In genomic region chr4:119279541-119279940, GRCh38 we compare ENCODE assay signal across 2 cellular contexts.
TF ChIP-seq lines count a peak whose summit lies in the region.

No MANE protein-coding gene starts in this region.

TF ChIP-seq in GM23338, 12 proteins besides CTCF, POLR2A, EP300 and RAD21:
- TF ChIP-seq POLR2AphosphoS5 (IDR thresholded peaks at IDR 0.05; ENCODE audit: low read depth) = 0 out of 2 replicates have a peak, but pooled peaks have one; percentile 17

TF ChIP-seq in H1, 55 proteins besides CTCF, POLR2A, EP300 and RAD21:
- TF ChIP-seq RBBP5 (IDR thresholded peaks at IDR 0.05; ENCODE audit: borderline replicate concordance, low read depth, low read length) = 0 out of 2 replicates have a peak, but pooled peaks have one; percentile 29
